Comparison of ENCODE assay signal across 18 cellular contexts in the genomic region with DNA sequence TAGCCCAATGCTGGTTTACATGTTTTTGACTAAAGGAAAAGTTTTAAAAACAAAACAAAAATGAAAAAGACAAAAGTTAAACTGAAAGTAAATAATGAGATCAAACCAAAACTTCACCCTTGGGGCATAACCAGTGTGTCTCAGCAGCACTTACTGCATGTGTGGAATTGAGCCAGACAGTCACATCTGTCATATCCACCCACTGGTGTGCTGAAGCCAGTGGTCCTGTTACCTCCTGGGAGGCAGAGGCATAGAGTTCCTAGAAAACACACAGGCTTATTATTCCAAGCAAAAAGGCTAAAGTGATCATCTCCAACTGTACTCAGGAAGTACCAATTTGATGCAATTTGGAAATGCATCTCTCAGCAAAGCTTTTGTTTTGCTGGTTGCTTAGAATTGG.
"Had no signal": no experiment of that assay in that cellular context is flagged by ENCODE, and none has a peak within 500 bp of the region (broad histone marks: within the 10 kb centered on the region; RNA-seq: fewer than 3 reads in every experiment).

No MANE protein-coding gene starts in this region.

- H3K9me3 Mint-ChIP-seq: activated CD4-positive, alpha-beta T cell treated with anti-CD3 and anti-CD28 coated beads, Interleukin-2, amount 10 ng/mL, durations not matched to agents 24 days and 14 days; activated naive CD4-positive, alpha-beta T cell treated with anti-CD3 and anti-CD28 coated beads, Interleukin-2, amount 50 U/mL, for 72 hours had no signal

- H3K27ac Mint-ChIP-seq: activated CD4-positive, alpha-beta T cell treated with anti-CD3 and anti-CD28 coated beads, Interleukin-2, amount 10 ng/mL, durations not matched to agents 24 days and 14 days; activated naive CD4-positive, alpha-beta T cell treated with anti-CD3 and anti-CD28 coated beads, Interleukin-2, amount 50 U/mL, for 72 hours; naive thymus-derived CD8-positive, alpha-beta T cell; progenitor cell of endocrine pancreas; WTC11 had no signal

- H3K4me1 Mint-ChIP-seq: naive thymus-derived CD8-positive, alpha-beta T cell; WTC11 had no signal

- ATAC-seq: activated naive CD4-positive, alpha-beta T cell treated with anti-CD3 and anti-CD28 coated beads, Interleukin-2, amount 50 U/mL, for 72 hours; gastrocnemius medialis; heart right ventricle; left lobe of liver; mucosa of descending colon; naive thymus-derived CD8-positive, alpha-beta T cell; right cardiac atrium; WTC11 had no signal

- DNase-seq: activated CD4-positive, alpha-beta T cell treated with anti-CD3 and anti-CD28 coated beads, Interleukin-2, amount 10 ng/mL, durations not matched to agents 24 days and 14 days; activated effector memory CD4-positive, alpha-beta T cell treated with anti-CD3 and anti-CD28 coated beads, Interleukin-2, amount 50 U/mL, for 16 hours; activated T-cell treated with anti-CD3 and anti-CD28 coated beads, Interleukin-2, amount 50 U/mL, for 1 hour; brain microvascular endothelial cell; effector memory CD4-positive, alpha-beta T cell; gastrocnemius medialis; heart right ventricle; islet precursor cell; mammary epithelial cell; mucosa of descending colon; naive thymus-derived CD8-positive, alpha-beta T cell; nucleus accumbens; right cardiac atrium; small intestine had no signal

- H3K36me3 Mint-ChIP-seq: activated naive CD4-positive, alpha-beta T cell treated with anti-CD3 and anti-CD28 coated beads, Interleukin-2, amount 50 U/mL, for 72 hours; naive thymus-derived CD8-positive, alpha-beta T cell had no signal

- H3K4me3 Mint-ChIP-seq: activated CD4-positive, alpha-beta T cell treated with anti-CD3 and anti-CD28 coated beads, Interleukin-2, amount 10 ng/mL, durations not matched to agents 24 days and 14 days; naive thymus-derived CD8-positive, alpha-beta T cell; WTC11 had no signal
